Comparison of ENCODE assay signal across 10 cellular contexts in the genomic region with DNA sequence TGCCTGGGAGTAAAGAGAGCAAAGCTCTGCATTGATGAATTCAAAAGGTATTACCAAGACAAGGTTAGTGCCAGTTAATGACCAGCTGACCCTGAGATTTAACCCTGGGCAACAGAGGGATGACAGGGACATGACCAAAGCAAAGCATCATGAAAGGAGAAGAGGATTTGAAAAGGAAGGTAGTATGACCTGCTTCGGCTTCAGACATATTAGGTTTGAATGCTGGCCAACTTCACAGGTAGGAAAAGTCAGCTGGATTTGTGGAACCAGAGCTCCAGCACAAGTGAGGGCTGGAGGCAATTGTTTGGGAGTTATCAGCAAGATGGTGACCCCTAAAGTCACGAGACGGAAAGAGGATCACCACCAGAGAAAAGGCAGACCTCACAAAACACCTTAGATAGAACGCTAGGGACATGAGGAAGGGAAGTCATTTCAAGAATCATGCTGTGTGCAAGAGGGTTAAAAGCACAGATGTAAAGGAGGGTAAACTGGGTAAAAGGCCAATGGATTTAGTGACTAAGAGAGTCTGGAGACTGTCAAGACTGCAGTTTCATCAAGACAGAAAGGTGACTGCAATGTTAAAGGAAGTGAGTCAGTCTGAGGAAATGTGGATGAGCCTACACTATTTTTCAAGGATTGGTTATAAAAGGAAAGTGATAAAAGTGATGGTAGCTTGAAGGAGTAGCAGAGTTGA. TPM values are rescaled to one million over a fixed set of nuclear protein-coding genes. Genes with fewer than 3 reads are reported as not detected.
A peak's percentile ranks its signal among the peaks of the same experiment; 100 is the strongest.
DNase-seq lines count a peak whose midpoint lies in the region; ATAC-seq, FAIRE-seq and TF ChIP-seq lines count a peak whose summit lies in the region.
"Had no signal": no experiment of that assay in that cellular context is flagged by ENCODE, and none has a peak within 500 bp of the region (broad histone marks: within the 10 kb centered on the region; RNA-seq: fewer than 3 reads in every experiment).

No MANE protein-coding gene starts in this region.

- no peaks in the 10 kb centered on the region for H3K27me3 ChIP-seq in endothelial cell of umbilical vein (ENCODE audit: control insufficient read depth in 2 of 2, insufficient read depth in 2 of 2, low read length in 2 of 2)
- H3K27me3 ChIP-seq: cardiac muscle cell had no signal

- intact Hi-C loops in endothelial cell of umbilical vein (cut with micrococcal nuclease): loop anchor here (2.0 kb wide), 4 partner anchors 22 to 108 kb away; no protein-coding TSS in a partner anchor

- CTCF ChIA-PET in endothelial cell of umbilical vein (lab: Charles Lee): interaction anchor here (0.6 to 1.3 kb wide), 4 partner anchors 13 to 215 kb away, joined by 3 to 5 read pairs (median 3); partner anchors contain the start of gene CBR4

- no peak overlapping the region for H3K4me3 ChIP-seq in endothelial cell of umbilical vein (replicated peaks in 1 of 3; ENCODE audit: insufficient read depth in 1 of 3, low read depth in 1 of 3, low read length in 3 of 3)
- H3K4me3 ChIP-seq: cardiac muscle cell had no signal

- ATAC-seq in GM19043 (IDR thresholded peaks at IDR 0.05; ENCODE audit: low read depth, unreplicated experiment) (peak; percentile 52), GM19023 (IDR thresholded peaks at IDR 0.05; ENCODE audit: unreplicated experiment) (no peak)
- peak; percentile 80 for ATAC-seq in stimulated activated effector memory CD8-positive, alpha-beta T cell treated with anti-CD3 and anti-CD28 coated beads, Interleukin-12 subunit alpha, Interleukin-12 subunit beta, amount 100 ng/mL, for 72 hours

- no peaks in the 10 kb centered on the region for H3K36me3 ChIP-seq in endothelial cell of umbilical vein (ENCODE audit: control insufficient read depth in 2 of 2, extremely low read depth in 1 of 2, insufficient read depth in 2 of 2, low read length in 2 of 2)
- H3K36me3 ChIP-seq: cardiac muscle cell had no signal

- DNase-seq in HS-27A (ENCODE audit: low read depth) (peak; percentile 51), endothelial cell of umbilical vein (ENCODE audit: low read depth, low spot score) (peak; percentile 87), inferior parietal cortex (ENCODE audit: extremely low spot score) (no peak), DMS 273 (lab: John Stamatoyannopoulos, UW; ENCODE audit: unreplicated experiment) (no peak), DMS114 treated with DMSO at 0.1 percent for 48 hours (lab: John Stamatoyannopoulos, UW; ENCODE audit: unreplicated experiment) (no peak)
- DNase-seq in stimulated activated effector memory CD8-positive, alpha-beta T cell treated with anti-CD3 and anti-CD28 coated beads, Interleukin-12 subunit alpha, Interleukin-12 subunit beta, amount 100 ng/mL, for 72 hours (ENCODE audit: low spot score in 2 of 2): no peak
- DNase-seq: NCI-H187 had no signal

- dilution Hi-C loops in endothelial cell of umbilical vein (cut with MboI; ENCODE audit: extremely low pct_ligation_motif_present, low sequenced_read_pairs): no loop called here

- POLR2A ChIA-PET in endothelial cell of umbilical vein (lab: Charles Lee): interaction anchor here (0.9 kb wide), 1 partner anchor 43 kb away, joined by 3 read pairs; no protein-coding TSS in a partner anchor

- no peak overlapping the region for H2AFZ ChIP-seq in endothelial cell of umbilical vein (ENCODE audit: low read depth, low read length)

- peaks cover 38% of the 10 kb centered on the region for H3K4me1 ChIP-seq in endothelial cell of umbilical vein (ENCODE audit: control insufficient read depth, extremely low read depth, insufficient read depth, low read length)

- peak; percentile 92 for FAIRE-seq in endothelial cell of umbilical vein (lab: Jason Lieb, UNC)

- no peaks in the 10 kb centered on the region for H3K9me3 Mint-ChIP-seq in stimulated activated effector memory CD8-positive, alpha-beta T cell treated with anti-CD3 and anti-CD28 coated beads, Interleukin-12 subunit alpha, Interleukin-12 subunit beta, amount 100 ng/mL, for 72 hours

- no peak for TF ChIP-seq CTCF in endothelial cell of umbilical vein (IDR thresholded peaks at IDR 0.05; ENCODE audit: extremely low read depth in 1 of 2, insufficient read depth in 1 of 2, low read depth in 1 of 2, low read length in 2 of 2)

- no peaks in the 10 kb centered on the region for H3K36me3 Mint-ChIP-seq in stimulated activated effector memory CD8-positive, alpha-beta T cell treated with anti-CD3 and anti-CD28 coated beads, Interleukin-12 subunit alpha, Interleukin-12 subunit beta, amount 100 ng/mL, for 72 hours

- H3K4me3 Mint-ChIP-seq in stimulated activated effector memory CD8-positive, alpha-beta T cell treated with anti-CD3 and anti-CD28 coated beads, Interleukin-12 subunit alpha, Interleukin-12 subunit beta, amount 100 ng/mL, for 72 hours: no peak overlapping the region

- no peak overlapping the region for H3K27ac Mint-ChIP-seq in stimulated activated effector memory CD8-positive, alpha-beta T cell treated with anti-CD3 and anti-CD28 coated beads, Interleukin-12 subunit alpha, Interleukin-12 subunit beta, amount 100 ng/mL, for 72 hours

- peak overlapping the region; percentile 27 for H3K9ac ChIP-seq in endothelial cell of umbilical vein (replicated peaks; ENCODE audit: extremely low read depth, insufficient read depth, low read length)

- TSS peak; percentile 53 for BruUV-seq in endothelial cell of umbilical vein (replicated peaks; lab: Mats Ljungman, UMichigan)

- H3K4me2 ChIP-seq in endothelial cell of umbilical vein (ENCODE audit: insufficient read depth, low read length): peak overlapping the region; percentile 61

- no peaks in the 10 kb centered on the region for H3K9me1 ChIP-seq in endothelial cell of umbilical vein (replicated peaks; ENCODE audit: control insufficient read depth, extremely low read depth, insufficient read depth, low read length)

- no peaks in the 10 kb centered on the region for H3K9me3 ChIP-seq in endothelial cell of umbilical vein (replicated peaks; ENCODE audit: control insufficient read depth, insufficient read depth, low read length)

- peak overlapping the region; percentile 79 for H3K27ac ChIP-seq in endothelial cell of umbilical vein (ENCODE audit: insufficient read depth, low read depth, low read length)
- H3K27ac ChIP-seq: cardiac muscle cell had no signal

- no peak for TF ChIP-seq POLR2A in endothelial cell of umbilical vein (IDR thresholded peaks at IDR 0.05; ENCODE audit: low read depth, low read length)

- no peaks in the 10 kb centered on the region for H3K4me1 Mint-ChIP-seq in stimulated activated effector memory CD8-positive, alpha-beta T cell treated with anti-CD3 and anti-CD28 coated beads, Interleukin-12 subunit alpha, Interleukin-12 subunit beta, amount 100 ng/mL, for 72 hours

- peaks cover 74% of the 10 kb centered on the region for H3K79me2 ChIP-seq in endothelial cell of umbilical vein (ENCODE audit: control insufficient read depth, insufficient read depth, low read length)

- H4K20me1 ChIP-seq in endothelial cell of umbilical vein (replicated peaks; ENCODE audit: control insufficient read depth, extremely low read depth, insufficient read depth, low read length): no peaks in the 10 kb centered on the region

TF ChIP-seq in endothelial cell of umbilical vein, 7 proteins besides CTCF, POLR2A, EP300 and RAD21:
- TF ChIP-seq GATA2 (IDR thresholded peaks at IDR 0.05; ENCODE audit: insufficient read depth, insufficient read length, low read depth, low read length) (no peak), FOS (IDR thresholded peaks at IDR 0.05; ENCODE audit: borderline replicate concordance, insufficient read depth, low read length) (peak; percentile 86), POLR2AphosphoS5 (IDR thresholded peaks at IDR 0.05; ENCODE audit: insufficient read depth, low read depth, low read length) (peak; percentile 72), JUN (IDR thresholded peaks at IDR 0.05; ENCODE audit: borderline replicate concordance, insufficient read depth, insufficient read length, low read depth) (peak; percentile 88)

RNA-seq across cellular contexts. Expression of gene SH3RF1, which starts 45.6 kb away (rescaled TPM):
- total RNA-seq in endothelial cell of umbilical vein: 24.3 and 24.9 TPM in 2 replicates
- 16.2 and 16.7 TPM in 2 replicates for polyA plus RNA-seq in endothelial cell of umbilical vein
- polyA plus RNA-seq in endothelial cell of umbilical vein (2011; cell fraction: cytosol; rRNA removed): 11.5 and 13.4 TPM in 2 replicates
- polyA plus RNA-seq in endothelial cell of umbilical vein (2011; cell fraction: nucleus; rRNA removed): 21.1 and 23.1 TPM in 2 replicates
- 12.8 and 15.2 TPM in 2 replicates for polyA plus RNA-seq in endothelial cell of umbilical vein (2012)
- 59.1 and 61.5 TPM in 2 replicates for polyA minus RNA-seq in endothelial cell of umbilical vein
- 24.1 TPM for polyA minus RNA-seq in endothelial cell of umbilical vein (2011; cell fraction: cytosol; rRNA and poly(A)+ RNA removed)
- polyA minus RNA-seq in endothelial cell of umbilical vein (2011; cell fraction: nucleus; rRNA and poly(A)+ RNA removed): 80.9 and 111 TPM in 2 replicates

Comparison
In these comparisons a context has a peak if more than half of its experiments do, and no peak if none do; other contexts are left out.
1. DNase-seq: peak in HS-27A (single experiment) and endothelial cell of umbilical vein (single experiment); none in stimulated activated effector memory CD8-positive, alpha-beta T cell treated with anti-CD3 and anti-CD28 coated beads, Interleukin-12 subunit alpha, Interleukin-12 subunit beta, amount 100 ng/mL, for 72 hours (0 of 2), inferior parietal cortex (single experiment), DMS 273 (single experiment) and DMS114 treated with DMSO at 0.1 percent for 48 hours (single experiment).